In the genomic region with DNA sequence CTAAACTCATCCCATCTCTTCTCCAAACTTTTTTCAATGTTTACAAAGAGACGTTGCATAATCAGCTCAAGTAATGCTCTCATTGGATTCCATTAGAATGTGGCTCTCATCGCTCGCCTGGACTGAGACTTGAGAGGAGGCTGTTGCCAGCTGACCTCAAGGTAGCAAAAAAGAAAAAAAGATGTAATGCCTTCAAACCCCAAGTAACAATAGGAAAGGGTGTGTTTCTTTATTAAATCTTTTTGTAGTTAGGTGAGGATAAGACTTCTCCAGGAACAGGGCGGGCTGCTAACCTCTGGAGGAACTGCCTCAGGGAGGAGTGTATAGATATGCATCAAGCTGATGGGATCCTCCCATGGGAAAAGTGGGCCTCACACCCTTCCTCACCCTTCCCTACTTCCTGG, we compare ENCODE assay signal across 17 cellular contexts. TPM values are rescaled to one million over a fixed set of nuclear protein-coding genes. Genes with fewer than 3 reads are reported as not detected.
DNase-seq lines count a peak whose midpoint lies in the region; ATAC-seq, FAIRE-seq and TF ChIP-seq lines count a peak whose summit lies in the region.
"Had no signal": no experiment of that assay in that cellular context is flagged by ENCODE, and none has a peak within 500 bp of the region (broad histone marks: within the 10 kb centered on the region; RNA-seq: fewer than 3 reads in every experiment).

No MANE protein-coding gene starts in this region.

- peak overlapping the region; percentile 35 for H2AFZ ChIP-seq in mammary epithelial cell (ENCODE audit: low read depth, low read length)
- H2AFZ ChIP-seq: PC-9 had no signal

- TF ChIP-seq POLR2A in A549 (IDR thresholded peaks at IDR 0.05; ENCODE audit: low read length) (no peak), sigmoid colon (IDR thresholded peaks at IDR 0.05) (no peak)

- DNase-seq in A549 (ENCODE audit: low read depth in 1 of 2, low spot score in 1 of 2) = peak in 1 of 2 experiments; percentile 47
- DNase-seq in H4 (ENCODE audit: low spot score) = peak; percentile 37
- no peak for DNase-seq in mammary epithelial cell
- DNase-seq in iris pigment epithelial cell (ENCODE audit: low read depth) = peak; percentile 71
- no peak for DNase-seq in activated CD4-positive, alpha-beta memory T cell treated with anti-CD3 and anti-CD28 coated beads for 36 hours
- no peak for DNase-seq in effector memory CD8-positive, alpha-beta T cell
- no peak for DNase-seq in nephron progenitor cell
- DNase-seq in sigmoid colon = no peak
- DNase-seq: activated B cell treated with CpG ODN at 0.5 μM for 24 hours; CD4-positive, CD25-positive, alpha-beta regulatory T cell; NCI-H1436; NCI-H2227 treated with DMSO at 0.1 percent for 48 hours; PC-9; stimulated activated CD4-positive, alpha-beta T cell treated with anti-CD3 and anti-CD28 coated beads, Interleukin-12 subunit alpha, Interleukin-12 subunit beta, amount 100 ng/mL, for 4 hours had no signal

- H3K9ac ChIP-seq in mammary epithelial cell (ENCODE audit: insufficient read depth, low read length) = no peak overlapping the region

- H3K79me2 ChIP-seq in mammary epithelial cell (ENCODE audit: insufficient read depth, low read length) = peaks cover 27% of the 10 kb centered on the region

- H3K9me3 ChIP-seq in A549 (no peaks in the 10 kb centered on the region), mammary epithelial cell (replicated peaks; ENCODE audit: insufficient read depth, low read length) (no peaks in the 10 kb centered on the region), sigmoid colon (no peaks in the 10 kb centered on the region)
- H3K9me3 ChIP-seq: gastroesophageal sphincter had no signal

- H3K4me2 ChIP-seq in A549 (peak overlapping the region; percentile 11; the same call in 2 of the 3 replicates), mammary epithelial cell (ENCODE audit: insufficient read depth, low read depth, low read length) (no peak overlapping the region)
- H3K4me2 ChIP-seq: PC-9 had no signal

- TF ChIP-seq RAD21 in A549 (conservative IDR thresholded peaks at IDR 0.05 in 1 of 2, IDR thresholded peaks at IDR 0.05 in 1 of 2) = no peak

- WGBS in A549 (ENCODE audit: missing lambda C conversion rate) = 60% methylated on average over 4 of the region's 4 CpGs
- WGBS in mammary epithelial cell (ENCODE audit: low coverage, missing lambda C conversion rate) = 56% methylated on average over 3 of the region's 4 CpGs
- WGBS in sigmoid colon, 2 donors = 41 to 53% methylated on average over 4 of the region's 4 CpGs

- peaks cover 52% of the 10 kb centered on the region for H3K4me1 ChIP-seq in A549
- peaks cover 27% of the 10 kb centered on the region for H3K4me1 ChIP-seq in mammary epithelial cell (ENCODE audit: insufficient read depth, low read length)
- peaks cover 0 to 43% (median 40%) of the 10 kb centered on the region in 4 donors for H3K4me1 ChIP-seq in sigmoid colon

- CTCF ChIA-PET in A549 (lab: Yijun Ruan, JAX) (interaction anchor here (1.0 to 1.7 kb wide), 3 partner anchors 10 to 197 kb away, joined by 3 to 6 read pairs (median 4); no protein-coding TSS in a partner anchor), mammary epithelial cell (lab: Charles Lee; ENCODE audit: low non-redundant PET) (no interaction called here)
- CTCF ChIA-PET in activated CD4-positive, alpha-beta memory T cell treated with anti-CD3 and anti-CD28 coated beads for 36 hours (lab: Charles Lee) = interaction anchor here (1.3 kb wide), 1 partner anchor 33 kb away, joined by 4 read pairs; no protein-coding TSS in a partner anchor

- TF ChIP-seq CTCF in A549 (IDR thresholded peaks at IDR 0.05) (no peak), mammary epithelial cell (conservative IDR thresholded peaks at IDR 0.05 in 1 of 2, IDR thresholded peaks at IDR 0.05 in 1 of 2; ENCODE audit: extremely low read depth in 1 of 2, insufficient read depth in 1 of 2, low read depth in 1 of 2, low read length in 2 of 2) (no peak), nephron progenitor cell (IDR thresholded peaks at IDR 0.05) (no peak), sigmoid colon (IDR thresholded peaks at IDR 0.05) (no peak)

- no peak overlapping the region for H3K4me3 Mint-ChIP-seq in activated CD4-positive, alpha-beta memory T cell treated with anti-CD3 and anti-CD28 coated beads for 36 hours
- no peak overlapping the region for H3K4me3 Mint-ChIP-seq in effector memory CD8-positive, alpha-beta T cell
- H3K4me3 Mint-ChIP-seq in nephron progenitor cell = no peak overlapping the region
- H3K4me3 Mint-ChIP-seq: activated B cell treated with CpG ODN at 0.5 μM for 24 hours; T-helper 2 cell treated with Interferon-gamma antibody and Interleukin-4, amounts not matched to agents 5 μg/mL and 100 μg/mL, for 36 hours had no signal

- H3K36me3 Mint-ChIP-seq in activated CD4-positive, alpha-beta memory T cell treated with anti-CD3 and anti-CD28 coated beads for 36 hours = no peaks in the 10 kb centered on the region
- H3K36me3 Mint-ChIP-seq in effector memory CD8-positive, alpha-beta T cell (ENCODE audit: insufficient read depth) = peaks cover 5% of the 10 kb centered on the region
- no peaks in the 10 kb centered on the region for H3K36me3 Mint-ChIP-seq in nephron progenitor cell (ENCODE audit: low read depth)

- POLR2A ChIA-PET in A549 (lab: Yijun Ruan, JAX) = interaction anchor here (1.0 to 1.4 kb wide), 3 partner anchors 9 to 217 kb away, joined by 3 to 6 read pairs (median 4); partner anchors contain the start of gene CCDC91
- POLR2A ChIA-PET in activated CD4-positive, alpha-beta memory T cell treated with anti-CD3 and anti-CD28 coated beads for 36 hours (lab: Charles Lee) = no interaction called here

- FAIRE-seq in A549 (lab: Jason Lieb, UNC) = no peak
- FAIRE-seq: H54 had no signal

- dilution Hi-C loops in mammary epithelial cell (cut with HindIII; ENCODE audit: low sequenced_read_pairs) = no loop called here

- H3K36me3 ChIP-seq in mammary epithelial cell (ENCODE audit: insufficient read depth, low read length) = no peaks in the 10 kb centered on the region
- H3K36me3 ChIP-seq in sigmoid colon = no peaks in the 10 kb centered on the region
- H3K36me3 ChIP-seq: gastroesophageal sphincter had no signal

- BruUV-seq in mammary epithelial cell (replicated peaks; lab: Mats Ljungman, UMichigan) = no TSS peak

- H3K4me1 Mint-ChIP-seq in activated CD4-positive, alpha-beta memory T cell treated with anti-CD3 and anti-CD28 coated beads for 36 hours (ENCODE audit: low read depth) = peaks cover 24% of the 10 kb centered on the region
- peaks cover 7 to 18% of the 10 kb centered on the region in 2 donors for H3K4me1 Mint-ChIP-seq in effector memory CD8-positive, alpha-beta T cell (ENCODE audit: low read depth in 2 of 2)
- H3K4me1 Mint-ChIP-seq in nephron progenitor cell = peaks cover 33% of the 10 kb centered on the region

- ATAC-seq in A549 = no peak
- ATAC-seq in effector memory CD8-positive, alpha-beta T cell (replicated peaks) = no peak
- ATAC-seq: gastroesophageal sphincter had no signal

- no peaks in the 10 kb centered on the region for H3K9me3 Mint-ChIP-seq in activated CD4-positive, alpha-beta memory T cell treated with anti-CD3 and anti-CD28 coated beads for 36 hours
- no peaks in the 10 kb centered on the region for H3K9me3 Mint-ChIP-seq in effector memory CD8-positive, alpha-beta T cell
- no peaks in the 10 kb centered on the region for H3K9me3 Mint-ChIP-seq in nephron progenitor cell
- H3K9me3 Mint-ChIP-seq: activated B cell treated with CpG ODN at 0.5 μM for 24 hours; T-helper 2 cell treated with Interferon-gamma antibody and Interleukin-4, amounts not matched to agents 5 μg/mL and 100 μg/mL, for 36 hours had no signal

- H3K27ac ChIP-seq in A549 (peak overlapping the region; percentile 34 to 87; a peak in 4 of 6 replicates), mammary epithelial cell (ENCODE audit: insufficient read depth, low read depth, low read length) (peak overlapping the region; percentile 54), sigmoid colon (no peak overlapping the region)
- H3K27ac ChIP-seq: gastroesophageal sphincter, PC-9 had no signal

- in situ Hi-C loops in mammary epithelial cell (cut with MboI; ENCODE audit: low sequenced_read_pairs in 2 of 2) = loop anchor here (5.0 kb wide), 2 partner anchors 49 to 204 kb away; no protein-coding TSS in a partner anchor

- H3K4me3 ChIP-seq in A549 (no peak overlapping the region), mammary epithelial cell (replicated peaks in 1 of 3; ENCODE audit: insufficient read depth in 1 of 3, low read depth in 2 of 3, low read length in 3 of 3) (no peak overlapping the region), sigmoid colon (no peak overlapping the region)
- H3K4me3 ChIP-seq: gastroesophageal sphincter, PC-9 had no signal

- H3K27ac Mint-ChIP-seq in activated CD4-positive, alpha-beta memory T cell treated with anti-CD3 and anti-CD28 coated beads for 36 hours = no peak overlapping the region
- no peak overlapping the region for H3K27ac Mint-ChIP-seq in effector memory CD8-positive, alpha-beta T cell
- H3K27ac Mint-ChIP-seq in nephron progenitor cell = no peak overlapping the region
- H3K27ac Mint-ChIP-seq: activated B cell treated with CpG ODN at 0.5 μM for 24 hours; CD4-positive, CD25-positive, alpha-beta regulatory T cell; T-helper 2 cell treated with Interferon-gamma antibody and Interleukin-4, amounts not matched to agents 5 μg/mL and 100 μg/mL, for 36 hours had no signal

- H3K27me3 ChIP-seq in mammary epithelial cell (ENCODE audit: insufficient read depth, low read length) (no peaks in the 10 kb centered on the region), sigmoid colon (peaks cover 11 to 80% (median 35%) of the 10 kb centered on the region in 3 donors)

- intact Hi-C loops in mammary epithelial cell (cut with micrococcal nuclease) = no loop called here
- intact Hi-C loops in activated CD4-positive, alpha-beta memory T cell treated with anti-CD3 and anti-CD28 coated beads for 36 hours (cut with micrococcal nuclease) = loop anchor here (5.0 to 10.0 kb wide), 2 partner anchors 94 to 201 kb away; no protein-coding TSS in a partner anchor
- intact Hi-C loops in sigmoid colon (cut with DNase I) = loop anchor here (10.0 kb wide), 1 partner anchor 901 kb away; no protein-coding TSS in a partner anchor

- peaks cover 75% of the 10 kb centered on the region for H3K27me3 Mint-ChIP-seq in activated CD4-positive, alpha-beta memory T cell treated with anti-CD3 and anti-CD28 coated beads for 36 hours
- H3K27me3 Mint-ChIP-seq in effector memory CD8-positive, alpha-beta T cell = peaks cover 79 to 86% of the 10 kb centered on the region in 2 donors
- H3K27me3 Mint-ChIP-seq in nephron progenitor cell (ENCODE audit: low read depth, poor library complexity) = peaks cover 97% of the 10 kb centered on the region

- TF ChIP-seq EP300 in A549 (IDR thresholded peaks at IDR 0.05) = no peak
- no peak for TF ChIP-seq EP300 in sigmoid colon (IDR thresholded peaks at IDR 0.05)

- no peaks in the 10 kb centered on the region for H4K20me1 ChIP-seq in mammary epithelial cell (ENCODE audit: insufficient read depth, low read length)

RNA-seq across cellular contexts. Expression of gene PTHLH, which starts 1.0 kb away (rescaled TPM):
- polyA plus RNA-seq in A549 (2011; rRNA removed) (25.7 and 27.9 TPM in 2 replicates), A549 (2017; fragmentation: RNase III; extraction: RNeasy Plus Mini Kit Qiagen cat#74134 plus additional on column Dnase treatment) (7.7 to 13.4 TPM (median 10.9 TPM) in 3 replicates), mammary epithelial cell (246 TPM), sigmoid colon (under 1 TPM in 1 of 3 donors, not detected in 2; 0.55 TPM)
- polyA plus RNA-seq in A549 (2012; cell fraction: cytosol; rRNA removed) = 23.9 and 24.1 TPM in 2 replicates
- 35.0 and 41.7 TPM in 2 replicates for polyA plus RNA-seq in A549 (2012; cell fraction: nucleus; rRNA removed)
- 11.5 and 12.7 TPM in 2 replicates for polyA minus RNA-seq in A549 (2011; rRNA and poly(A)+ RNA removed)
- 1.1 and 2.0 TPM in 2 replicates for total RNA-seq in H4 (2014; rRNA removed; shearing (Covaris generic))
- total RNA-seq in mammary epithelial cell (100 to 1,000 TPM; 106 to 200 TPM), sigmoid colon (1 to 10 TPM in 2 of 4 donors, under 1 TPM in 2; 0.83 to 7.5 (median 2.7) TPM)
- 133 TPM for polyA minus RNA-seq in mammary epithelial cell
- under 1 TPM in 1 of 2 experiments, not detected in 1; 0.12 TPM for total RNA-seq in activated CD4-positive, alpha-beta memory T cell treated with anti-CD3 and anti-CD28 coated beads for 36 hours
- total RNA-seq: activated B cell treated with CpG ODN at 0.5 μM for 24 hours; CD4-positive, CD25-positive, alpha-beta regulatory T cell had no signal

Comparison
In these comparisons a context has a peak if more than half of its experiments do, and no peak if none do; other contexts are left out.
1. DNase-seq: peak in H4 (single experiment) and iris pigment epithelial cell (single experiment); none in mammary epithelial cell (single experiment), activated CD4-positive, alpha-beta memory T cell treated with anti-CD3 and anti-CD28 coated beads for 36 hours (single experiment), effector memory CD8-positive, alpha-beta T cell (0 of 3), nephron progenitor cell (single experiment) and sigmoid colon (single experiment).
2. H3K27ac ChIP-seq: peak in A549 (2 of 2) and mammary epithelial cell (single experiment); none in sigmoid colon (0 of 4).
3. RNA of gene PTHLH, which starts 1.0 kb away (total RNA-seq): 106 to 200 TPM in mammary epithelial cell; 0.83 to 7.5 TPM in sigmoid colon, 1.1 to 2.0 TPM in H4 and 0.12 TPM in activated CD4-positive, alpha-beta memory T cell treated with anti-CD3 and anti-CD28 coated beads for 36 hours; every median in the first group is over 10 times any median in the second.